12 cellular contexts compared by ENCODE assay signal in genomic region chr3:131217296-131217741, GRCh38.
A peak's percentile ranks its signal among the peaks of the same experiment; 100 is the strongest.
DNase-seq lines count a peak whose midpoint lies in the region; TF ChIP-seq lines count a peak whose summit lies in the region.
"Had no signal": no experiment of that assay in that cellular context is flagged by ENCODE, and none has a peak within 500 bp of the region (broad histone marks: within the 10 kb centered on the region; RNA-seq: fewer than 3 reads in every experiment).

No MANE protein-coding gene starts in this region.

- H3K4me1 Mint-ChIP-seq in chondrocyte (ENCODE audit: low read depth) (peaks cover 33% of the 10 kb centered on the region), osteocyte (ENCODE audit: unreplicated experiment) (peaks cover 25% of the 10 kb centered on the region)
- H3K4me1 Mint-ChIP-seq: central memory CD8-positive, alpha-beta T cell had no signal

- CTCF ChIA-PET in HEK293 (lab: Yijun Ruan, JAX) = interaction anchor here (0.7 kb wide), 1 partner anchor 82 kb away, joined by 4 read pairs; no protein-coding TSS in a partner anchor

- H3K27me3 Mint-ChIP-seq in chondrocyte (ENCODE audit: low read depth) (no peaks in the 10 kb centered on the region), osteocyte (ENCODE audit: unreplicated experiment) (no peaks in the 10 kb centered on the region)

- TF ChIP-seq CTCF in HEK293 (tag by site-specific recombination; IDR thresholded peaks at IDR 0.05) (no peak), chondrocyte (IDR thresholded peaks at IDR 0.05) (no peak), osteocyte (IDR thresholded peaks at IDR 0.05) (no peak)

- H3K36me3 ChIP-seq in HEK293 (ENCODE audit: control insufficient read depth in 2 of 2, insufficient read depth in 1 of 2, low read length in 2 of 2) = no peaks in the 10 kb centered on the region
- H3K36me3 ChIP-seq: gastroesophageal sphincter, prostate gland, transverse colon had no signal

- H3K9me3 Mint-ChIP-seq in chondrocyte (ENCODE audit: low read depth) (no peaks in the 10 kb centered on the region), osteocyte (ENCODE audit: unreplicated experiment) (no peaks in the 10 kb centered on the region)
- H3K9me3 Mint-ChIP-seq: central memory CD8-positive, alpha-beta T cell had no signal

- H3K4me1 ChIP-seq in HEK293 (ENCODE audit: control insufficient read depth, insufficient read depth, low read length) = peaks cover 10% of the 10 kb centered on the region
- H3K4me1 ChIP-seq: gastroesophageal sphincter, prostate gland, transverse colon had no signal

- no peaks in the 10 kb centered on the region for H3K9me3 ChIP-seq in HEK293 (ENCODE audit: control insufficient read depth, insufficient read depth, low read depth, low read length)
- H3K9me3 ChIP-seq: gastroesophageal sphincter, prostate gland, transverse colon had no signal

- H3K36me3 Mint-ChIP-seq in chondrocyte (ENCODE audit: low read depth) = no peaks in the 10 kb centered on the region
- no peaks in the 10 kb centered on the region for H3K36me3 Mint-ChIP-seq in osteocyte (ENCODE audit: unreplicated experiment)

- H3K27ac ChIP-seq in HEK293 (ENCODE audit: extremely low read depth, low read depth, low read length) = peak overlapping the region; percentile 48; the same call in 1 of the 2 replicates
- H3K27ac ChIP-seq: gastroesophageal sphincter, prostate gland, transverse colon had no signal

- 0 out of 2 replicates have a peak overlapping the region, but pooled peaks have one; percentile 4 for H3K4me3 ChIP-seq in HEK293 (ENCODE audit: low read depth, low read length)
- H3K4me3 ChIP-seq: gastroesophageal sphincter, prostate gland, transverse colon had no signal

- POLR2A ChIA-PET in HEK293 (lab: Yijun Ruan, JAX) = interaction anchor here (1.1 kb wide), 1 partner anchor 164 kb away, joined by 3 read pairs; the partner anchor contains the start of gene NUDT16

- peak; percentile 35 for DNase-seq in NCI-H748 (lab: John Stamatoyannopoulos, UW; ENCODE audit: unreplicated experiment)
- DNase-seq in chondrocyte (ENCODE audit: low spot score) = no peak
- no peak for DNase-seq in osteocyte (ENCODE audit: extremely low spot score, unreplicated experiment)
- DNase-seq in stimulated activated CD4-positive, alpha-beta T cell treated with anti-CD3 and anti-CD28 coated beads, Interleukin-4, amount 100 ng/mL, for 4 hours = no peak
- no peak for DNase-seq in activated CD8-positive, alpha-beta memory T cell treated with anti-CD3 and anti-CD28 coated beads, Interleukin-2, amount 50 U/mL, for 4 hours
- DNase-seq in hippocampal formation (lab: John Stamatoyannopoulos, UW) = no peak
- DNase-seq in middle frontal gyrus (ENCODE audit: extremely low spot score, low spot score) = no peak
- DNase-seq: transverse colon had no signal

- H3K4me3 Mint-ChIP-seq in chondrocyte (ENCODE audit: unreplicated experiment) (peak overlapping the region; percentile 54), osteocyte (ENCODE audit: unreplicated experiment) (peak overlapping the region; percentile 12)
- H3K4me3 Mint-ChIP-seq: central memory CD8-positive, alpha-beta T cell had no signal

- H3K27ac Mint-ChIP-seq in chondrocyte (ENCODE audit: unreplicated experiment) (peak overlapping the region; percentile 84), osteocyte (ENCODE audit: unreplicated experiment) (peak overlapping the region; percentile 66)

TF ChIP-seq in HEK293, 187 proteins besides CTCF, POLR2A, EP300 and RAD21:
- TF ChIP-seq BCL6B (tag by site-specific recombination; IDR thresholded peaks at IDR 0.05) = no peak
- TF ChIP-seq BCL11A (tag by site-specific recombination; IDR thresholded peaks at IDR 0.05; ENCODE audit: low read depth) = no peak
- TF ChIP-seq WT1 (tag by site-specific recombination; IDR thresholded peaks at IDR 0.05) = 0 out of 2 replicates have a peak, but pooled peaks have one; percentile 25
- TF ChIP-seq ZNF335 (tag by site-specific recombination; conservative IDR thresholded peaks at IDR 0.05) = peak; percentile 46
- TF ChIP-seq SP3 (tag by site-specific recombination; IDR thresholded peaks at IDR 0.05) = peak; percentile 39
- TF ChIP-seq ZNF366 (tag by site-specific recombination; conservative IDR thresholded peaks at IDR 0.05) = 0 out of 2 replicates have a peak, but pooled peaks have one; percentile 19
- 0 out of 2 replicates have a peak, but pooled peaks have one; percentile 14 for TF ChIP-seq ZNF391 (tag by site-specific recombination; IDR thresholded peaks at IDR 0.05; ENCODE audit: borderline replicate concordance, low read depth)
- TF ChIP-seq ZNF571 (tag by site-specific recombination; IDR thresholded peaks at IDR 0.05) = no peak
